In the genomic region with DNA sequence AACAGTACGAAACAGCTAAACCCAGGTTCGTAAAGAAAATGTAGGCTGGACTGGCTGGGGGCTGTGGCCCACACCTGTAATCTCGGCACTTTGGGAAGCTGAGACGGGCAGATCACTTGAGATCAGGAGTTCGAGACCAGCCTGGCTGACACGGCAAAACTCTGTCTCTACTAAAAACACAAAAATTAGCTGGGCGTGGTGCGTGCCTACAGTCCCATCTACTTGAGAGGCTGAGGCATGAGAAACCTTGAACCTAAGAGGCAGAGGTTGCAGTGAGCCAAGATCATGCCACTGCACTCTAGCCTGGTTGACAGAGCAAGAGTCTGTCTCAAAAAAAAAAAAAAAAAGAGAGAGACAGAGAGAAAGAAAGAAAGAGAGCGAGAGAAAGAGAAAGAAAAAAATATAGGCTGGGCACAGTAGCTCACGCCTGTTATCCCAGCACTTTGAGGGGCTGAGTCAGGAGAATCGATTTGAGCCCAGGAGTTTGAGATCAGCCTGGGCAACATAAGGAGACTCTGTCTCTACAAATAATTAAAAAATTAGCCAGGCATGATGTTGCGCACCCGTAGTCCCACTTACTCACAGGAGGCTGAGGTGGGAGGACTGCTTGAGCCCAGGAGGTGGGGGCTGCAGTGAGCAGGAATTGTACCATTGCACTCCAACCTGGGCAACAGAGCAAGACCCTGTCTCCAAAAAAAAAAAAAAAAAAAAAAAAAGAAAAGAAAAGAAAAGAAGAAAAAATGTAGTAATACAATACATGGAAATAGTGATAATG, we compare ENCODE assay signal across 11 cellular contexts. TPM values are rescaled to one million over a fixed set of nuclear protein-coding genes. Genes with fewer than 3 reads are reported as not detected.
DNase-seq lines count a peak whose midpoint lies in the region; ATAC-seq, FAIRE-seq and TF ChIP-seq lines count a peak whose summit lies in the region.
"Had no signal": no experiment of that assay in that cellular context is flagged by ENCODE, and none has a peak within 500 bp of the region (broad histone marks: within the 10 kb centered on the region; RNA-seq: fewer than 3 reads in every experiment).

No MANE protein-coding gene starts in this region.

- H3K4me1 ChIP-seq in heart right ventricle = peaks cover 52 to 97% (median 95%) of the 10 kb centered on the region in 9 donors
- H3K4me1 ChIP-seq in vagina = peaks cover 92% of the 10 kb centered on the region
- H3K4me1 ChIP-seq in Karpas-422 (ENCODE audit: low read length) = peaks cover 60% of the 10 kb centered on the region

- TF ChIP-seq CTCF in heart right ventricle (IDR thresholded peaks at IDR 0.05) (no peak), dorsolateral prefrontal cortex (IDR thresholded peaks at IDR 0.05 in 54 of 56, conservative IDR thresholded peaks at IDR 0.05 in 2 of 56; ENCODE audit: low read depth in 1 of 56, partially characterized antibody in 56 of 56) (no peak), nephron progenitor cell (IDR thresholded peaks at IDR 0.05) (no peak), vagina (IDR thresholded peaks at IDR 0.05) (no peak)

- no peaks in the 10 kb centered on the region for H3K27me3 ChIP-seq in heart right ventricle
- H3K27me3 ChIP-seq in dorsolateral prefrontal cortex = no peaks in the 10 kb centered on the region
- H3K27me3 ChIP-seq in vagina = no peaks in the 10 kb centered on the region
- H3K27me3 ChIP-seq in Karpas-422 (ENCODE audit: low read length) = no peaks in the 10 kb centered on the region

- peaks cover 87% of the 10 kb centered on the region for H3K4me1 Mint-ChIP-seq in nephron progenitor cell

- H3K27ac ChIP-seq in heart right ventricle (peak overlapping the region; percentile 45 to 90 (median 65)), dorsolateral prefrontal cortex (peak overlapping the region in 55 of 59 donors; percentile 5 to 90 (median 71)), vagina (peak overlapping the region; percentile 86), Karpas-422 (ENCODE audit: low read length) (no peak overlapping the region)

- H2AFZ ChIP-seq in Karpas-422 (ENCODE audit: low read length) = no peak overlapping the region

- peak overlapping the region in 2 of 10 donors; percentile 5 to 14 for H3K4me3 ChIP-seq in heart right ventricle
- peak overlapping the region in 13 of 59 donors; percentile 0 to 43 (median 14) for H3K4me3 ChIP-seq in dorsolateral prefrontal cortex
- H3K4me3 ChIP-seq in vagina = no peak overlapping the region
- no peak overlapping the region for H3K4me3 ChIP-seq in Karpas-422 (ENCODE audit: low read length)

- H3K36me3 Mint-ChIP-seq in nephron progenitor cell (ENCODE audit: low read depth) = peaks cover 14% of the 10 kb centered on the region

- H3K9ac ChIP-seq in Karpas-422 (ENCODE audit: low read length) = no peak overlapping the region

- H3K36me3 ChIP-seq in heart right ventricle (peaks cover 0 to 10% (median 0%) of the 10 kb centered on the region in 9 donors), vagina (no peaks in the 10 kb centered on the region), Karpas-422 (ENCODE audit: insufficient read depth, low read length) (no peaks in the 10 kb centered on the region)

- no peak for ATAC-seq in heart right ventricle
- ATAC-seq in left cardiac atrium = no peak

- peaks cover 96% of the 10 kb centered on the region for H3K79me2 ChIP-seq in Karpas-422 (ENCODE audit: low read length)

- peaks cover 21% of the 10 kb centered on the region for H4K20me1 ChIP-seq in Karpas-422 (ENCODE audit: insufficient read depth, low read depth, low read length)

- H3K4me3 Mint-ChIP-seq in nephron progenitor cell = no peak overlapping the region

- DNase-seq in heart right ventricle = no peak
- no peak for DNase-seq in left cardiac atrium
- DNase-seq in dorsolateral prefrontal cortex = no peak
- DNase-seq in nephron progenitor cell = no peak
- no peak for DNase-seq in vagina (ENCODE audit: extremely low spot score in 2 of 2)
- DNase-seq in Ammon's horn (ENCODE audit: low spot score) = no peak
- DNase-seq in Karpas-422 = no peak
- DNase-seq in HTR-8/SVneo (ENCODE audit: insufficient read length, low spot score) = no peak
- DNase-seq: small intestine had no signal

- WGBS in heart right ventricle, 2 donors = 80 to 89% methylated on average over 13 of the region's 13 CpGs

- no peak for TF ChIP-seq POLR2A in vagina (IDR thresholded peaks at IDR 0.05)

- H3K27me3 Mint-ChIP-seq in nephron progenitor cell (ENCODE audit: low read depth, poor library complexity) = peaks cover 3% of the 10 kb centered on the region
- H3K27me3 Mint-ChIP-seq: brain had no signal

- peak overlapping the region; percentile 97 for H3K27ac Mint-ChIP-seq in nephron progenitor cell

- intact Hi-C loops in heart right ventricle (cut with DNase I) (loop anchor here in 1 of 10 donors (5.0 kb wide), 1 partner anchor 33 kb away; no protein-coding TSS in a partner anchor), left cardiac atrium (cut with DNase I) (no loop called here), dorsolateral prefrontal cortex (cut with DNase I) (loop anchor here in 1 of 2 donors (5.0 kb wide), 1 partner anchor 33 kb away; no protein-coding TSS in a partner anchor), vagina (cut with DNase I) (loop anchor here (5.0 kb wide), 1 partner anchor 47 kb away; no protein-coding TSS in a partner anchor)

- H3K9me3 ChIP-seq in heart right ventricle (no peaks in the 10 kb centered on the region), vagina (no peaks in the 10 kb centered on the region), Karpas-422 (ENCODE audit: low read length) (no peaks in the 10 kb centered on the region)

- no peaks in the 10 kb centered on the region for H3K9me2 ChIP-seq in Karpas-422 (replicated peaks; ENCODE audit: insufficient read depth, low read length)

- FAIRE-seq in HTR-8/SVneo (lab: Jason Lieb, UNC) = no peak
- FAIRE-seq: small intestine, urothelium cell line had no signal

- no peak overlapping the region for H3K4me2 ChIP-seq in Karpas-422 (ENCODE audit: low read depth, low read length, poor library complexity, severe bottlenecking)

- no peaks in the 10 kb centered on the region for H3K9me3 Mint-ChIP-seq in nephron progenitor cell
- H3K9me3 Mint-ChIP-seq: brain had no signal

RNA-seq across cellular contexts. Expression of a gene that starts 35.7 kb away (rescaled TPM):
- total RNA-seq in heart right ventricle = 100 to 1,000 TPM; 207 to 307 (median 228) TPM
- polyA plus RNA-seq in heart right ventricle = 100 to 1,000 TPM; 158 to 236 TPM
- total RNA-seq in left cardiac atrium = 100 to 1,000 TPM; 227 to 254 TPM
- total RNA-seq in dorsolateral prefrontal cortex = 100 to 1,000 TPM; 118 to 250 (median 198) TPM
- 152 TPM for total RNA-seq in vagina
- total RNA-seq in Karpas-422 (2014; rRNA removed; shearing (Covaris generic); ENCODE audit: low replicate concordance) = 55.5 and 72.9 TPM in 2 replicates
